10 cellular contexts compared by ENCODE assay signal in the genomic region with DNA sequence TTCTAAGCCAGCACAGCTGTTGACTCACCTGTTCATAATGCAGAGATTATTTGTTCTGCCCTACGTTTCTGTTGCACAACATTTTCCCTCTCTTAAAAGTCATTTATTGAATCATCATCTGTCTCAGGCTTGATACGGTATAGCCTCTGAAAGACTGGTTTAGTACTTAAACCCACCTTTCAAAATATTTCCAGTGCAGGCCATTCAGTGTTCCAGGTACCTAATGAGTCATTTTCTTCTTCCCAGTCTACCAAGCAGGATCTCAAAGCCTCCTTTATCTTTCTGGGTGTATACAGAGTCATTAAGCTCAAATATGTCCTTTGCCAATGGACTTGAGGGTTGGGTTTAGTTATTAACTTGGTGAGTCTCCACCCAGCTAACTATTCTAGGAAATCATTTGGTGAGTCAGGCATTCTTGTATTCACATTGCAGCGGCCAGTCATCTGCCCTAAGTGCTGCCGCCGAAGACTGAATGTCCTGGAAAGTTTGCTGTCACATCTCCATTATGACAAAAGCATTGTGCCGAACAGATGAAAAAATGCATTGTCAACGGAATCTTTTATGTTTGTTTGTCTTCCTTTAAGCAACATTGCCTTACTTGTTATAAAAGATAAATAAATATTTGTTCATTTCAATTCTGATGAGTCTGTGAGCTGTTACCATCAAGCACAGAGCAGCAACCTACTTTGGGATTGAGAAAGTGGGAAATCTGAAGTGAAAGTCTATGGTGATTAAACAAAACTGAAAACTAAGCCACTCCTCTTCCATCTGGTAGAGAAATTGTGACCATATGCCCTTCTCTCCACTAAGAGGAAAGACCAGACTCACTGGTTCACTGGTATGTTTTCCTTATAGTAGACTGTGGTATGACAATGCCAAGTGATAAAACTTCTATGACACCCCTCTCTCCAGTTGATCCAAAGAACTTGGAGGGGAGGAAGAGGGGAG. TPM values are rescaled to one million over a fixed set of nuclear protein-coding genes. Genes with fewer than 3 reads are reported as not detected.
DNase-seq lines count a peak whose midpoint lies in the region; ATAC-seq and TF ChIP-seq lines count a peak whose summit lies in the region.
"Had no signal": no experiment of that assay in that cellular context is flagged by ENCODE, and none has a peak within 500 bp of the region (broad histone marks: within the 10 kb centered on the region; RNA-seq: fewer than 3 reads in every experiment).

No MANE protein-coding gene starts in this region.

- POLR2A ChIA-PET in activated CD8-positive, alpha-beta T cell treated with anti-CD3 and anti-CD28 coated beads for 36 hours (lab: Charles Lee): no interaction called here

- no peaks in the 10 kb centered on the region for H3K36me3 Mint-ChIP-seq in GM23338 (ENCODE audit: low read depth)
- H3K36me3 Mint-ChIP-seq in activated CD8-positive, alpha-beta T cell treated with anti-CD3 and anti-CD28 coated beads for 36 hours (ENCODE audit: low read depth): no peaks in the 10 kb centered on the region

- no peak overlapping the region for H3K27ac Mint-ChIP-seq in GM23338
- no peak overlapping the region for H3K27ac Mint-ChIP-seq in activated CD8-positive, alpha-beta T cell treated with anti-CD3 and anti-CD28 coated beads for 36 hours

- peaks cover 2% of the 10 kb centered on the region for H3K27me3 Mint-ChIP-seq in GM23338 (ENCODE audit: insufficient read depth, low read depth, poor library complexity)
- H3K27me3 Mint-ChIP-seq in activated CD8-positive, alpha-beta T cell treated with anti-CD3 and anti-CD28 coated beads for 36 hours: peaks cover 19% of the 10 kb centered on the region

- no peak overlapping the region for H3K9ac ChIP-seq in skeletal muscle tissue (ENCODE audit: low read depth in 1 of 3, low read length in 3 of 3)
- H3K9ac ChIP-seq: parathyroid adenoma had no signal

- no peak for TF ChIP-seq EP300 in ovary (IDR thresholded peaks at IDR 0.05)

- WGBS in ovary, 3 donors: 76 to 78% (median 78%) methylated on average over 7 of the region's 7 CpGs

- H3K9me3 ChIP-seq in Peyer's patch: no peaks in the 10 kb centered on the region
- H3K9me3 ChIP-seq in skeletal muscle tissue (ENCODE audit: control insufficient read depth in 3 of 3, low read length in 3 of 3): no peaks in the 10 kb centered on the region
- no peaks in the 10 kb centered on the region for H3K9me3 ChIP-seq in ovary

- no peaks in the 10 kb centered on the region for H3K9me2 ChIP-seq in GM23338 (ENCODE audit: insufficient read depth)

- ATAC-seq in GM23338: no peak
- ATAC-seq in activated CD8-positive, alpha-beta T cell treated with anti-CD3 and anti-CD28 coated beads for 36 hours: no peak

- no peak overlapping the region for H3K4me2 ChIP-seq in GM23338

- H3K4me1 ChIP-seq in Peyer's patch: peaks cover 0 to 7% (median 2%) of the 10 kb centered on the region in 4 donors
- H3K4me1 ChIP-seq in skeletal muscle tissue (ENCODE audit: control insufficient read depth in 3 of 3, insufficient read depth in 3 of 3, low read length in 3 of 3): no peaks in the 10 kb centered on the region
- H3K4me1 ChIP-seq in GM23338 (ENCODE audit: insufficient read depth): peaks cover 6% of the 10 kb centered on the region; the same call in 1 of the 2 replicates
- H3K4me1 ChIP-seq in ovary (ENCODE audit: insufficient read depth): no peaks in the 10 kb centered on the region

- CTCF ChIA-PET in activated CD8-positive, alpha-beta T cell treated with anti-CD3 and anti-CD28 coated beads for 36 hours (lab: Charles Lee): interaction anchor here (0.6 kb wide), 1 partner anchor 1200 kb away, joined by 3 read pairs; no protein-coding TSS in a partner anchor

- intact Hi-C loops in ovary (cut with DNase I): no loop called here
- intact Hi-C loops in activated CD8-positive, alpha-beta T cell treated with anti-CD3 and anti-CD28 coated beads for 36 hours (cut with micrococcal nuclease): no loop called here

- H3K4me1 Mint-ChIP-seq in GM23338: peaks cover 16% of the 10 kb centered on the region
- H3K4me1 Mint-ChIP-seq in activated CD8-positive, alpha-beta T cell treated with anti-CD3 and anti-CD28 coated beads for 36 hours (ENCODE audit: low read depth): no peaks in the 10 kb centered on the region
- H3K4me1 Mint-ChIP-seq: central memory CD8-positive, alpha-beta T cell had no signal

- peak in 2 of 3 experiments; percentile 2 to 22 for DNase-seq in NCI-H1417 (lab: John Stamatoyannopoulos, UW)
- DNase-seq in NCI-H1417 treated with DMSO at 0.1 percent for 48 hours (lab: John Stamatoyannopoulos, UW): no peak
- peak in 2 of 3 donors; percentile 71 to 80 for DNase-seq in Peyer's patch
- peak; percentile 47 for DNase-seq in glomerular endothelial cell (ENCODE audit: extremely low read depth, low read depth, low spot score)
- no peak for DNase-seq in GM23338 (ENCODE audit: low spot score)
- no peak for DNase-seq in ovary
- no peak for DNase-seq in activated CD8-positive, alpha-beta T cell treated with anti-CD3 and anti-CD28 coated beads for 36 hours

- H2AFZ ChIP-seq in GM23338: no peak overlapping the region
- H2AFZ ChIP-seq: parathyroid adenoma had no signal

- no peaks in the 10 kb centered on the region for H3F3A ChIP-seq in GM23338 (replicated peaks; ENCODE audit: low read depth)

- H3K27me3 ChIP-seq in Peyer's patch (no peaks in the 10 kb centered on the region), skeletal muscle tissue (ENCODE audit: control insufficient read depth in 3 of 3, insufficient read depth in 3 of 3, low read length in 3 of 3) (no peaks in the 10 kb centered on the region), GM23338 (ENCODE audit: insufficient read depth) (no peaks in the 10 kb centered on the region), ovary (no peaks in the 10 kb centered on the region)

- TF ChIP-seq POLR2A in Peyer's patch (IDR thresholded peaks at IDR 0.05): peak; percentile 68 to 79
- no peak for TF ChIP-seq POLR2A in ovary (IDR thresholded peaks at IDR 0.05)

- TF ChIP-seq CTCF in Peyer's patch (IDR thresholded peaks at IDR 0.05): no peak
- TF ChIP-seq CTCF in GM23338 (conservative IDR thresholded peaks at IDR 0.05; ENCODE audit: low read depth in 2 of 2): no peak
- no peak for TF ChIP-seq CTCF in ovary (IDR thresholded peaks at IDR 0.05)
- TF ChIP-seq CTCF in activated CD8-positive, alpha-beta T cell treated with anti-CD3 and anti-CD28 coated beads for 36 hours (IDR thresholded peaks at IDR 0.05): no peak

- H3K79me2 ChIP-seq in GM23338 (replicated peaks; ENCODE audit: insufficient read depth): no peaks in the 10 kb centered on the region
- H3K79me2 ChIP-seq: parathyroid adenoma had no signal

- H3K4me3 ChIP-seq in Peyer's patch (peak overlapping the region in 2 of 4 donors; percentile 27 to 29), skeletal muscle tissue (ENCODE audit: low read length in 3 of 3) (no peak overlapping the region), GM23338 (no peak overlapping the region), ovary (no peak overlapping the region)

- no peak overlapping the region for H3K4me3 Mint-ChIP-seq in GM23338
- H3K4me3 Mint-ChIP-seq in activated CD8-positive, alpha-beta T cell treated with anti-CD3 and anti-CD28 coated beads for 36 hours: no peak overlapping the region
- H3K4me3 Mint-ChIP-seq: central memory CD8-positive, alpha-beta T cell had no signal

- H3K9me3 Mint-ChIP-seq in GM23338: no peaks in the 10 kb centered on the region
- no peaks in the 10 kb centered on the region for H3K9me3 Mint-ChIP-seq in activated CD8-positive, alpha-beta T cell treated with anti-CD3 and anti-CD28 coated beads for 36 hours
- H3K9me3 Mint-ChIP-seq: central memory CD8-positive, alpha-beta T cell had no signal

- H3K36me3 ChIP-seq in Peyer's patch: no peaks in the 10 kb centered on the region
- H3K36me3 ChIP-seq in skeletal muscle tissue (ENCODE audit: control insufficient read depth in 3 of 3, insufficient read depth in 3 of 3, low read length in 3 of 3): no peaks in the 10 kb centered on the region
- no peaks in the 10 kb centered on the region for H3K36me3 ChIP-seq in GM23338 (ENCODE audit: insufficient read depth)
- no peaks in the 10 kb centered on the region for H3K36me3 ChIP-seq in ovary

- H3K27ac ChIP-seq in Peyer's patch (peak overlapping the region in 3 of 4 donors; percentile 49 to 85 (median 70)), skeletal muscle tissue (ENCODE audit: low read depth, low read length) (peak overlapping the region; percentile 6), GM23338 (ENCODE audit: low read depth) (no peak overlapping the region), ovary (no peak overlapping the region)
- H3K27ac ChIP-seq: parathyroid adenoma had no signal

- H4K20me1 ChIP-seq in GM23338 (replicated peaks; ENCODE audit: insufficient read depth): no peaks in the 10 kb centered on the region

TF ChIP-seq in GM23338, 12 proteins besides CTCF, POLR2A, EP300 and RAD21 (continues in another document):
- no peak for TF ChIP-seq POLR2AphosphoS5 (IDR thresholded peaks at IDR 0.05; ENCODE audit: low read depth)

RNA-seq across cellular contexts. Expression of gene FAM135A, which starts 14.3 kb away (rescaled TPM):
- 10 to 100 TPM; 51.2 to 93.6 (median 82.5) TPM for total RNA-seq in Peyer's patch
- 9.0 and 14.1 TPM in 2 replicates for total RNA-seq in glomerular endothelial cell
- 41.8 TPM for total RNA-seq in skeletal muscle tissue
- total RNA-seq in GM23338 (2014; rRNA removed; shearing (Covaris generic)): 65.8 and 68.7 TPM in 2 replicates
- 24.8 and 35.2 TPM in 2 replicates for polyA plus RNA-seq in GM23338 (2016; fragmentation: Nextera tagmentation; extraction: Ambion mirVana)
- total RNA-seq in ovary: 10 to 100 TPM; 19.7 to 34.1 (median 25.7) TPM
- polyA plus RNA-seq in ovary: 10 to 100 TPM in 1 of 2 donors, 1 to 10 TPM in 1; 8.6 to 10.7 TPM
- total RNA-seq in activated CD8-positive, alpha-beta T cell treated with anti-CD3 and anti-CD28 coated beads for 36 hours: 1 to 10 TPM; 8.2 to 9.4 TPM

Comparison
In these comparisons a context has a peak if more than half of its experiments do, and no peak if none do; other contexts are left out.
1. DNase-seq: peak in NCI-H1417 (2 of 3), Peyer's patch (2 of 3) and glomerular endothelial cell (single experiment); none in NCI-H1417 treated with DMSO at 0.1 percent for 48 hours (single experiment), GM23338 (single experiment), ovary (0 of 5) and activated CD8-positive, alpha-beta T cell treated with anti-CD3 and anti-CD28 coated beads for 36 hours (single experiment).
2. H3K27ac ChIP-seq: peak in Peyer's patch (3 of 4) and skeletal muscle tissue (single experiment); none in GM23338 (single experiment) and ovary (0 of 2).